ENCODE assay signal across 14 cellular contexts in genomic region chr17:72406501-72406900, GRCh38.
DNase-seq lines count a peak whose midpoint lies in the region; ATAC-seq and TF ChIP-seq lines count a peak whose summit lies in the region.
"Had no signal": no experiment of that assay in that cellular context is flagged by ENCODE, and none has a peak within 500 bp of the region (broad histone marks: within the 10 kb centered on the region; RNA-seq: fewer than 3 reads in every experiment).

No MANE protein-coding gene starts in this region.

- no peak for TF ChIP-seq POLR2A in prostate gland (IDR thresholded peaks at IDR 0.05)

- H3K9me3 ChIP-seq in BLaER1 treated with 17β-estradiol and CSF1 and Interleukin-3, amounts not matched to agents 10 nM and 100 nM (replicated peaks in 1 of 11) = no peaks in the 10 kb centered on the region
- H3K9me3 ChIP-seq in PC-9 (ENCODE audit: insufficient read depth, low read depth) = no peaks in the 10 kb centered on the region
- H3K9me3 ChIP-seq in prostate gland = no peaks in the 10 kb centered on the region
- peaks cover 7% of the 10 kb centered on the region for H3K9me3 ChIP-seq in endodermal cell (ENCODE audit: control insufficient read depth, low read length)

- H3K4me3 ChIP-seq in BLaER1 treated with 17β-estradiol and CSF1 and Interleukin-3, amounts not matched to agents 10 nM and 100 nM = no peak overlapping the region
- H3K4me3 ChIP-seq in PC-9 (peak overlapping the region; percentile 43; the same call in 1 of the 2 replicates), prostate gland (no peak overlapping the region), endodermal cell (ENCODE audit: low read length) (no peak overlapping the region)
- H3K4me3 ChIP-seq: coronary artery had no signal

- H3K9me3 Mint-ChIP-seq in endothelial cell (ENCODE audit: unreplicated experiment) (no peaks in the 10 kb centered on the region), endodermal cell (no peaks in the 10 kb centered on the region)
- H3K9me3 Mint-ChIP-seq in T-helper 2 cell treated with Interferon-gamma antibody and Interleukin-4, amounts not matched to agents 5 μg/mL and 100 μg/mL, for 36 hours = no peaks in the 10 kb centered on the region
- H3K9me3 Mint-ChIP-seq: natural killer cell treated with Interleukin-12 subunit alpha and Interleukin-12 subunit beta and Interleukin-15 and Interleukin-18, amount 100 ng/mL, for 72 hours had no signal

- H3K9ac ChIP-seq in BLaER1 treated with 17β-estradiol and CSF1 and Interleukin-3, amounts not matched to agents 10 nM and 100 nM = no peak overlapping the region
- no peak overlapping the region for H3K9ac ChIP-seq in endodermal cell (ENCODE audit: extremely low read depth, low read length, poor library complexity, severe bottlenecking)

- H4K20me1 ChIP-seq in BLaER1 treated with 17β-estradiol and CSF1 and Interleukin-3, amounts not matched to agents 10 nM and 100 nM = no peaks in the 10 kb centered on the region
- H4K20me1 ChIP-seq in PC-9 (ENCODE audit: insufficient read depth) = no peaks in the 10 kb centered on the region

- no peak for ATAC-seq in GM18909 (IDR thresholded peaks at IDR 0.05; ENCODE audit: poor library complexity, unreplicated experiment)
- ATAC-seq: natural killer cell treated with Interleukin-12 subunit alpha and Interleukin-12 subunit beta and Interleukin-15 and Interleukin-18, amount 100 ng/mL, for 72 hours had no signal

- no peaks in the 10 kb centered on the region for H3K9me2 ChIP-seq in PC-9 (ENCODE audit: insufficient read depth)

- 93% methylated on average over 1 of the region's 1 CpG for WGBS in prostate gland
- WGBS in endodermal cell (ENCODE audit: insufficient coverage in 1 of 2, insufficient read length in 1 of 2), 2 experiments = 74% methylated on average over 1 of the region's 1 CpG; no CpG with 5 or more reads in 1 of the 2 experiments

- H3K27me3 ChIP-seq in BLaER1 treated with 17β-estradiol and CSF1 and Interleukin-3, amounts not matched to agents 10 nM and 100 nM = no peaks in the 10 kb centered on the region
- no peaks in the 10 kb centered on the region for H3K27me3 ChIP-seq in PC-9 (ENCODE audit: insufficient read depth, low read depth)
- no peaks in the 10 kb centered on the region for H3K27me3 ChIP-seq in prostate gland (replicated peaks; ENCODE audit: insufficient read depth)
- peaks cover 79% of the 10 kb centered on the region for H3K27me3 ChIP-seq in endodermal cell (ENCODE audit: control insufficient read depth, insufficient read depth, low read length, poor library complexity, severe bottlenecking)

- H3K4me2 ChIP-seq in BLaER1 treated with 17β-estradiol and CSF1 and Interleukin-3, amounts not matched to agents 10 nM and 100 nM = peak overlapping the region; percentile 65 to 88 (median 78)
- H3K4me2 ChIP-seq in PC-9 = peak overlapping the region; percentile 81

- H3K27me3 Mint-ChIP-seq in endothelial cell (ENCODE audit: unreplicated experiment) (peaks cover 7% of the 10 kb centered on the region), endodermal cell (ENCODE audit: insufficient read depth) (peaks cover 87% of the 10 kb centered on the region)
- no peaks in the 10 kb centered on the region for H3K27me3 Mint-ChIP-seq in T-helper 2 cell treated with Interferon-gamma antibody and Interleukin-4, amounts not matched to agents 5 μg/mL and 100 μg/mL, for 36 hours (ENCODE audit: low read depth)
- H3K27me3 Mint-ChIP-seq: natural killer cell treated with Interleukin-12 subunit alpha and Interleukin-12 subunit beta and Interleukin-15 and Interleukin-18, amount 100 ng/mL, for 72 hours had no signal

- CTCF ChIA-PET in PC-9 (lab: Charles Lee) = interaction anchor here (1.0 kb wide), 1 partner anchor 13 kb away, joined by 3 read pairs; no protein-coding TSS in a partner anchor

- H3K27ac Mint-ChIP-seq in endothelial cell (ENCODE audit: unreplicated experiment) (peak overlapping the region; percentile 48), endodermal cell (no peak overlapping the region)
- no peak overlapping the region for H3K27ac Mint-ChIP-seq in T-helper 2 cell treated with Interferon-gamma antibody and Interleukin-4, amounts not matched to agents 5 μg/mL and 100 μg/mL, for 36 hours
- H3K27ac Mint-ChIP-seq: activated naive CD8-positive, alpha-beta T cell; natural killer cell treated with Interleukin-12 subunit alpha and Interleukin-12 subunit beta and Interleukin-15 and Interleukin-18, amount 100 ng/mL, for 72 hours had no signal

- no TSS peak for BruUV-seq in PC-9 (replicated peaks; lab: Mats Ljungman, UMichigan)

- H3K36me3 ChIP-seq in BLaER1 treated with 17β-estradiol and CSF1 and Interleukin-3, amounts not matched to agents 10 nM and 100 nM = no peaks in the 10 kb centered on the region
- H3K36me3 ChIP-seq in PC-9 (ENCODE audit: low read depth) (peaks cover 21% of the 10 kb centered on the region), prostate gland (no peaks in the 10 kb centered on the region), endodermal cell (ENCODE audit: control insufficient read depth, insufficient read depth, low read length) (no peaks in the 10 kb centered on the region)

- H3K4me3 Mint-ChIP-seq in endothelial cell (ENCODE audit: unreplicated experiment) (no peak overlapping the region), endodermal cell (no peak overlapping the region)
- H3K4me3 Mint-ChIP-seq in T-helper 2 cell treated with Interferon-gamma antibody and Interleukin-4, amounts not matched to agents 5 μg/mL and 100 μg/mL, for 36 hours = no peak overlapping the region
- H3K4me3 Mint-ChIP-seq: activated naive CD8-positive, alpha-beta T cell; natural killer cell treated with Interleukin-12 subunit alpha and Interleukin-12 subunit beta and Interleukin-15 and Interleukin-18, amount 100 ng/mL, for 72 hours had no signal

- TF ChIP-seq CTCF in PC-9 (conservative IDR thresholded peaks at IDR 0.05) (no peak), endothelial cell (IDR thresholded peaks at IDR 0.05; ENCODE audit: unreplicated experiment) (no peak), prostate gland (IDR thresholded peaks at IDR 0.05) (no peak), endodermal cell (conservative IDR thresholded peaks at IDR 0.05) (no peak)

- no peak overlapping the region for H2AFZ ChIP-seq in PC-9

- intact Hi-C loops in PC-9 (cut with micrococcal nuclease; ENCODE audit: unreplicated experiment) (loop anchor here (5.0 kb wide), 2 partner anchors 134 to 284 kb away; partner anchors contain the start of gene SOX9), prostate gland (cut with DNase I) (no loop called here)

- peaks cover 58% of the 10 kb centered on the region for H3F3A ChIP-seq in PC-9 (ENCODE audit: insufficient read depth, low read depth)

- H3K79me2 ChIP-seq in PC-9 (ENCODE audit: low read depth) = peaks cover 77% of the 10 kb centered on the region

- POLR2A ChIA-PET in PC-9 (lab: Charles Lee; ENCODE audit: unreplicated experiment) = interaction anchor here (1.0 kb wide), 1 partner anchor 15 kb away, joined by 4 read pairs; no protein-coding TSS in a partner anchor

- peak overlapping the region in 7 of 11 experiments; percentile 13 to 83 (median 34); a peak in 6 of 22 replicates for H3K27ac ChIP-seq in BLaER1 treated with 17β-estradiol and CSF1 and Interleukin-3, amounts not matched to agents 10 nM and 100 nM
- peak overlapping the region; percentile 99 for H3K27ac ChIP-seq in PC-9
- peak overlapping the region; percentile 54 to 63 for H3K27ac ChIP-seq in prostate gland
- no peak overlapping the region for H3K27ac ChIP-seq in endodermal cell (ENCODE audit: low read depth, low read length)
- H3K27ac ChIP-seq: coronary artery had no signal

- peaks cover 34 to 52% (median 41%) of the 10 kb centered on the region in 10 experiments for H3K4me1 ChIP-seq in BLaER1 treated with 17β-estradiol and CSF1 and Interleukin-3, amounts not matched to agents 10 nM and 100 nM
- H3K4me1 ChIP-seq in PC-9 (replicated peaks; ENCODE audit: insufficient read depth) = peaks cover 62% of the 10 kb centered on the region
- peaks cover 17% of the 10 kb centered on the region for H3K4me1 ChIP-seq in prostate gland (replicated peaks)
- H3K4me1 ChIP-seq in endodermal cell (ENCODE audit: control insufficient read depth, insufficient read depth, low read length) = no peaks in the 10 kb centered on the region

- DNase-seq in PC-9 = peak; percentile 53 to 84
- DNase-seq in endothelial cell (ENCODE audit: low spot score) = no peak
- DNase-seq in prostate gland (ENCODE audit: low spot score) = no peak
- DNase-seq in endodermal cell = no peak
- no peak for DNase-seq in T-helper 2 cell treated with Interferon-gamma antibody and Interleukin-4, amounts not matched to agents 5 μg/mL and 100 μg/mL, for 36 hours (ENCODE audit: low spot score)
- no peak for DNase-seq in 8988T
- DNase-seq: left cardiac atrium; NCI-H1417 treated with DMSO at 0.1 percent for 48 hours; stimulated activated CD4-positive, alpha-beta T cell treated with anti-CD3 and anti-CD28 coated beads, Interleukin-4, amount 100 ng/mL, for 24 hours had no signal

- H3K4me1 Mint-ChIP-seq in endothelial cell (ENCODE audit: unreplicated experiment) = no peaks in the 10 kb centered on the region
- peaks cover 34% of the 10 kb centered on the region for H3K4me1 Mint-ChIP-seq in endodermal cell
- no peaks in the 10 kb centered on the region for H3K4me1 Mint-ChIP-seq in T-helper 2 cell treated with Interferon-gamma antibody and Interleukin-4, amounts not matched to agents 5 μg/mL and 100 μg/mL, for 36 hours (ENCODE audit: low read depth)

- no peaks in the 10 kb centered on the region for H3K36me3 Mint-ChIP-seq in endothelial cell (ENCODE audit: low read depth, unreplicated experiment)
- H3K36me3 Mint-ChIP-seq in endodermal cell (ENCODE audit: low read depth) = no peaks in the 10 kb centered on the region
- no peaks in the 10 kb centered on the region for H3K36me3 Mint-ChIP-seq in T-helper 2 cell treated with Interferon-gamma antibody and Interleukin-4, amounts not matched to agents 5 μg/mL and 100 μg/mL, for 36 hours (ENCODE audit: low read depth)
- H3K36me3 Mint-ChIP-seq: activated naive CD8-positive, alpha-beta T cell; natural killer cell treated with Interleukin-12 subunit alpha and Interleukin-12 subunit beta and Interleukin-15 and Interleukin-18, amount 100 ng/mL, for 72 hours had no signal

Comparison
In these comparisons a context has a peak if more than half of its experiments do, and no peak if none do; other contexts are left out.
1. DNase-seq: peak in PC-9 (2 of 2); none in endothelial cell (single experiment), prostate gland (single experiment), endodermal cell (single experiment), T-helper 2 cell treated with Interferon-gamma antibody and Interleukin-4, amounts not matched to agents 5 μg/mL and 100 μg/mL, for 36 hours (single experiment) and 8988T (single experiment).